9 cellular contexts compared by ENCODE assay signal in genomic region chr1:63773496-63773814, GRCh38. TPM values are rescaled to one million over a fixed set of nuclear protein-coding genes. Genes with fewer than 3 reads are reported as not detected.
DNase-seq lines count a peak whose midpoint lies in the region; ATAC-seq, FAIRE-seq and TF ChIP-seq lines count a peak whose summit lies in the region.
"Had no signal": no experiment of that assay in that cellular context is flagged by ENCODE, and none has a peak within 500 bp of the region (broad histone marks: within the 10 kb centered on the region; RNA-seq: fewer than 3 reads in every experiment).

No MANE protein-coding gene starts in this region.

- dilution Hi-C loops in keratinocyte (cut with MboI; ENCODE audit: extremely low pct_ligation_motif_present, low sequenced_read_pairs): no loop called here

- H3K36me3 ChIP-seq in keratinocyte (ENCODE audit: control insufficient read depth in 2 of 2, extremely low read depth in 1 of 2, insufficient read depth in 2 of 2, low read length in 2 of 2) (no peaks in the 10 kb centered on the region), thoracic aorta (no peaks in the 10 kb centered on the region)

- H3K27me3 Mint-ChIP-seq in activated T-cell treated with anti-CD3 and anti-CD28 coated beads, Interleukin-2, amount 50 U/mL, for 4 hours (ENCODE audit: low read depth): peaks cover 55% of the 10 kb centered on the region
- peaks cover 49% of the 10 kb centered on the region for H3K27me3 Mint-ChIP-seq in activated CD8-positive, alpha-beta T cell treated with anti-CD3 and anti-CD28 coated beads for 36 hours

- intact Hi-C loops in activated CD8-positive, alpha-beta T cell treated with anti-CD3 and anti-CD28 coated beads for 36 hours (cut with micrococcal nuclease): no loop called here

- H3K27ac ChIP-seq in keratinocyte (ENCODE audit: control insufficient read depth, insufficient read depth, low read length) (no peak overlapping the region), thoracic aorta (peak overlapping the region; percentile 89 to 92)

- peaks cover 19% of the 10 kb centered on the region for H3K4me1 Mint-ChIP-seq in activated T-cell treated with anti-CD3 and anti-CD28 coated beads, Interleukin-2, amount 50 U/mL, for 4 hours (ENCODE audit: low read depth)
- H3K4me1 Mint-ChIP-seq in activated CD8-positive, alpha-beta T cell treated with anti-CD3 and anti-CD28 coated beads for 36 hours (ENCODE audit: low read depth): peaks cover 12% of the 10 kb centered on the region

- H4K20me1 ChIP-seq in keratinocyte (ENCODE audit: control insufficient read depth, extremely low read depth, insufficient read depth, low read length): no peaks in the 10 kb centered on the region

- H3K4me1 ChIP-seq in keratinocyte (ENCODE audit: control insufficient read depth, extremely low read depth, insufficient read depth, low read length) (peaks cover 21% of the 10 kb centered on the region), thoracic aorta (ENCODE audit: control insufficient read depth in 1 of 2, low read depth in 2 of 2) (peaks cover 18 to 33% of the 10 kb centered on the region in 2 donors)

- H3K36me3 Mint-ChIP-seq in activated T-cell treated with anti-CD3 and anti-CD28 coated beads, Interleukin-2, amount 50 U/mL, for 4 hours (ENCODE audit: insufficient read depth): no peaks in the 10 kb centered on the region
- H3K36me3 Mint-ChIP-seq in activated CD8-positive, alpha-beta T cell treated with anti-CD3 and anti-CD28 coated beads for 36 hours (ENCODE audit: low read depth): no peaks in the 10 kb centered on the region

- peak overlapping the region; percentile 17 for H2AFZ ChIP-seq in keratinocyte (ENCODE audit: control insufficient read depth, low read length)

- H3K9me3 Mint-ChIP-seq in activated T-cell treated with anti-CD3 and anti-CD28 coated beads, Interleukin-2, amount 50 U/mL, for 4 hours: no peaks in the 10 kb centered on the region
- H3K9me3 Mint-ChIP-seq in activated CD8-positive, alpha-beta T cell treated with anti-CD3 and anti-CD28 coated beads for 36 hours: no peaks in the 10 kb centered on the region

- ATAC-seq in activated T-cell treated with anti-CD3 and anti-CD28 coated beads, Interleukin-2, amount 50 U/mL, for 4 hours: peak; percentile 4 to 11
- ATAC-seq in activated CD8-positive, alpha-beta T cell treated with anti-CD3 and anti-CD28 coated beads for 36 hours: peak; percentile 28
- ATAC-seq in thoracic aorta (ENCODE audit: insufficient number of reproducible peaks, low FRiP score, low read depth): peak; percentile 9
- no peak for ATAC-seq in omental fat pad (ENCODE audit: low FRiP score)

- peak overlapping the region; percentile 77 for H3K4me3 Mint-ChIP-seq in activated T-cell treated with anti-CD3 and anti-CD28 coated beads, Interleukin-2, amount 50 U/mL, for 4 hours
- peak overlapping the region; percentile 52 for H3K4me3 Mint-ChIP-seq in activated CD8-positive, alpha-beta T cell treated with anti-CD3 and anti-CD28 coated beads for 36 hours

- peak overlapping the region; percentile 90 for H3K4me2 ChIP-seq in keratinocyte (ENCODE audit: control insufficient read depth, extremely low read depth, insufficient read depth, low read depth, low read length)

- POLR2A ChIA-PET in activated CD8-positive, alpha-beta T cell treated with anti-CD3 and anti-CD28 coated beads for 36 hours (lab: Charles Lee): interaction anchor here (1.3 kb wide), 1 partner anchor 9 kb away, joined by 4 read pairs; no protein-coding TSS in a partner anchor

- no peak for DNase-seq in activated T-cell treated with anti-CD3 and anti-CD28 coated beads, Interleukin-2, amount 50 U/mL, for 4 hours
- no peak for DNase-seq in activated T-cell treated with anti-CD3 and anti-CD28 coated beads for 4 hours
- no peak for DNase-seq in activated CD8-positive, alpha-beta T cell treated with anti-CD3 and anti-CD28 coated beads for 36 hours
- DNase-seq in keratinocyte (ENCODE audit: low read depth, low spot score): no peak
- no peak for DNase-seq in thoracic aorta (ENCODE audit: low spot score)
- no peak for DNase-seq in omental fat pad (ENCODE audit: low spot score)
- no peak for DNase-seq in activated effector memory CD4-positive, alpha-beta T cell treated with Interleukin-2 at 50 U/mL for 16 hours
- no peak for DNase-seq in HTR-8/SVneo (ENCODE audit: insufficient read length, low spot score)
- DNase-seq: DND-41 had no signal

- H3K27me3 ChIP-seq in keratinocyte (ENCODE audit: control insufficient read depth, extremely low read depth, insufficient read depth, low read length) (no peaks in the 10 kb centered on the region), thoracic aorta (replicated peaks; ENCODE audit: insufficient read depth) (no peaks in the 10 kb centered on the region)

- no peaks in the 10 kb centered on the region for H3K9me1 ChIP-seq in keratinocyte (ENCODE audit: control insufficient read depth, extremely low read depth, insufficient read depth, low read length)

- peak overlapping the region; percentile 28 for H3K9ac ChIP-seq in keratinocyte (ENCODE audit: control insufficient read depth, extremely low read depth, insufficient read depth, low read length)

- no peak overlapping the region for H3K27ac Mint-ChIP-seq in activated CD8-positive, alpha-beta T cell treated with anti-CD3 and anti-CD28 coated beads for 36 hours

- H3K9me3 ChIP-seq in keratinocyte (ENCODE audit: control insufficient read depth, low read depth, low read length): no peaks in the 10 kb centered on the region
- no peaks in the 10 kb centered on the region for H3K9me3 ChIP-seq in thoracic aorta

- H3K4me3 ChIP-seq in keratinocyte (ENCODE audit: control insufficient read depth in 2 of 3, extremely low read depth in 1 of 3, insufficient read depth in 2 of 3, low read depth in 1 of 3, low read length in 3 of 3): peak overlapping the region; percentile 66 to 80 (median 78)
- peak overlapping the region; percentile 78 for H3K4me3 ChIP-seq in thoracic aorta

- H3K79me2 ChIP-seq in keratinocyte (ENCODE audit: control insufficient read depth, insufficient read depth, low read length): peaks cover 7% of the 10 kb centered on the region

- CTCF ChIA-PET in activated CD8-positive, alpha-beta T cell treated with anti-CD3 and anti-CD28 coated beads for 36 hours (lab: Charles Lee): no interaction called here

- FAIRE-seq in keratinocyte (lab: Jason Lieb, UNC): no peak
- no peak for FAIRE-seq in HTR-8/SVneo (lab: Jason Lieb, UNC)

- TF ChIP-seq CTCF in activated CD8-positive, alpha-beta T cell treated with anti-CD3 and anti-CD28 coated beads for 36 hours (IDR thresholded peaks at IDR 0.05): no peak
- TF ChIP-seq CTCF in keratinocyte (optimal IDR thresholded peaks at IDR 0.05 in 1 of 3, IDR thresholded peaks at IDR 0.05 in 1 of 3, conservative IDR thresholded peaks at IDR 0.05 in 1 of 3; ENCODE audit: extremely low read depth in 1 of 3, insufficient read depth in 2 of 3, low read length in 3 of 3) (no peak), thoracic aorta (IDR thresholded peaks at IDR 0.05) (no peak), omental fat pad (IDR thresholded peaks at IDR 0.05) (no peak)

RNA-seq across cellular contexts. Expression of gene ROR1, which starts 0.4 kb away (rescaled TPM):
- total RNA-seq in activated T-cell treated with anti-CD3 and anti-CD28 coated beads, Interleukin-2, amount 50 U/mL, for 4 hours: under 1 TPM; 0.08 to 0.38 (median 0.18) TPM
- not detected for total RNA-seq in activated CD8-positive, alpha-beta T cell treated with anti-CD3 and anti-CD28 coated beads for 36 hours
- 9.2 to 10.4 TPM (median 9.4 TPM) in 3 replicates for polyA plus RNA-seq in keratinocyte
- 1.8 TPM for polyA plus RNA-seq in keratinocyte (2011; ENCODE audit: low read depth)
- 2.8 and 4.5 TPM in 2 replicates for polyA plus RNA-seq in keratinocyte (2011; cell fraction: cytosol; rRNA removed)
- 12.5 and 12.9 TPM in 2 replicates for polyA plus RNA-seq in keratinocyte (2011; cell fraction: nucleus; rRNA removed)
- polyA plus RNA-seq in keratinocyte (2012; ENCODE audit: low replicate concordance): 2.8 and 6.1 TPM in 2 replicates
- 22.6 to 33.4 TPM (median 24.4 TPM) in 3 replicates for polyA minus RNA-seq in keratinocyte
- polyA minus RNA-seq in keratinocyte (2011; cell fraction: cytosol; rRNA and poly(A)+ RNA removed): 4.4 TPM
- 25.5 and 38.1 TPM in 2 replicates for polyA minus RNA-seq in keratinocyte (2011; cell fraction: nucleus; rRNA and poly(A)+ RNA removed)
- total RNA-seq in thoracic aorta: 10 to 100 TPM; 41.2 to 51.8 TPM
- total RNA-seq in omental fat pad: 10 to 100 TPM in 3 of 4 donors, 1 to 10 TPM in 1; 8.8 to 30.4 (median 14.1) TPM

Comparison
In these comparisons a context has a peak if more than half of its experiments do, and no peak if none do; other contexts are left out.
1. RNA of gene ROR1, which starts 0.4 kb away (total RNA-seq): 41.2 to 51.8 TPM in thoracic aorta and 8.8 to 30.4 TPM in omental fat pad; 0.08 to 0.38 TPM in activated T-cell treated with anti-CD3 and anti-CD28 coated beads, Interleukin-2, amount 50 U/mL, for 4 hours and not detected in activated CD8-positive, alpha-beta T cell treated with anti-CD3 and anti-CD28 coated beads for 36 hours; every median in the first group is over 4 times any median in the second.